In genomic region chr3:168090306-168091085, GRCh38 we compare ENCODE assay signal across 1 cellular context.
TF ChIP-seq lines count a peak whose summit lies in the region.

No MANE protein-coding gene starts in this region.

TF ChIP-seq in GM23338, 12 proteins besides CTCF, POLR2A, EP300 and RAD21 (continued from another document):
- TF ChIP-seq REST (IDR thresholded peaks at IDR 0.05; ENCODE audit: unreplicated experiment) (no peak), EZH2phosphoT487 (IDR thresholded peaks at IDR 0.05; ENCODE audit: unreplicated experiment) (no peak)
TF ChIP-seq in GM23338: peak in this region for 0.
